Comparison of ENCODE assay signal across 14 cellular contexts in the genomic region with DNA sequence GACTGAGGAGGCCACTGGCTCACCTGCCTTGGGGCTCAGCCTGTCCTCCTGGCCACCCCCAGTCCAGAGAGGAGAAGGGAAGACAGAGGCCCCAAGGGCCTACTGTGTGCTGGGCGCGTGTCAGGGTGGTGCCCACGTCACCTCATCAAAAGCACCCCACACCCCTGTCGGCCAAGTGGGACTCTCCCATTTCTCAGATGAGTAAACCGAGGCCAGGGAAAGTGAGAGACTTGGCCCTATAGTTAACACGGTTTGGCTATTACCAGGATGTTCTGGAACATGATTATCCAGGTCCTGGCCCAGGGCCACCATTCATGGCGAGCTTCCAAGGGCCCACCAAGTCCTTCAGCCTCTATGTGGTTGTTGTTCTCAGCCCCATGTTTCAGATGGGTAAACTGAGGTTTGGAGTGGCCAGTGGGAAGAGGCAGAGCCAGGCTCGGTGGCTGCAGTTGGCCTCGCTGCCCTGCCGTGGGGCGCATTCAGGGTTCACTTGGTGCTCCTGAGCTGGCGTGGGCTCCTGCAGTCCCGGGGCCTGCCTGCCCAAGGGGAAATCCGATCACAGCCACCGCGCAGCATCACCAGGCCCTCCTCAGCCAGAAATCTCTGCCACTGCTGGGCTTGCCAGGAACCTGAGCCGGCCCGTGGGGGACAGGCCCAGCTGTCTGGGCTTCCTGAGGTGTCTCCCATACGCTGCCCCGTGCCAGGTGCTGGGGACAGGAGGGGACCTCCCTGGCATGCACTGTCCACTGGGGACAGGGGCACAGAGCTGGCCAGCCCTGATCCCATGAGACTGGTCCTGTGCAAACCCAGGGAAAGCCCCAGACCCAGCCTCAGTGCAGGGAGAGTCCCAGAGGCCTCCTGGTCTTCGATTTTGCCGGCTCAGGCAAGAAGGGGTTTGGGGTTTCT. TPM values are rescaled to one million over a fixed set of nuclear protein-coding genes. Genes with fewer than 3 reads are reported as not detected.
DNase-seq lines count a peak whose midpoint lies in the region; ATAC-seq and TF ChIP-seq lines count a peak whose summit lies in the region.
"Had no signal": no experiment of that assay in that cellular context is flagged by ENCODE, and none has a peak within 500 bp of the region (broad histone marks: within the 10 kb centered on the region; RNA-seq: fewer than 3 reads in every experiment).

No MANE protein-coding gene starts in this region.

- intact Hi-C loops in natural killer cell (cut with micrococcal nuclease) (no loop called here), Panc1 (cut with micrococcal nuclease; ENCODE audit: unreplicated experiment) (no loop called here)

- H3K27me3 ChIP-seq in Panc1 (ENCODE audit: control insufficient read depth, insufficient read depth, low read length), result no peaks in the 10 kb centered on the region
- H3K27me3 ChIP-seq: breast epithelium had no signal

- no TSS peak for BruUV-seq in Panc1 (replicated peaks; lab: Mats Ljungman, UMichigan)

- no peak for TF ChIP-seq CTCF in natural killer cell (IDR thresholded peaks at IDR 0.05)
- TF ChIP-seq CTCF in Panc1 (IDR thresholded peaks at IDR 0.05), result no peak
- TF ChIP-seq CTCF in chondrocyte (IDR thresholded peaks at IDR 0.05), result no peak

- CTCF ChIA-PET in Panc1 (lab: Charles Lee), result no interaction called here

- H3K4me3 Mint-ChIP-seq in natural killer cell treated with Interleukin-12 subunit alpha and Interleukin-12 subunit beta and Interleukin-15 and Interleukin-18, amount 100 ng/mL, for 72 hours, result no peak overlapping the region
- H3K4me3 Mint-ChIP-seq in natural killer cell, result no peak overlapping the region
- H3K4me3 Mint-ChIP-seq in chondrocyte (ENCODE audit: unreplicated experiment), result no peak overlapping the region

- H3K36me3 Mint-ChIP-seq in natural killer cell treated with Interleukin-12 subunit alpha and Interleukin-12 subunit beta and Interleukin-15 and Interleukin-18, amount 100 ng/mL, for 72 hours, result no peaks in the 10 kb centered on the region
- H3K36me3 Mint-ChIP-seq in natural killer cell (no peaks in the 10 kb centered on the region), chondrocyte (ENCODE audit: low read depth) (no peaks in the 10 kb centered on the region)

- POLR2A ChIA-PET in Panc1 (lab: Charles Lee), result no interaction called here

- no peak overlapping the region for H3K4me3 ChIP-seq in Panc1 (ENCODE audit: low read depth in 2 of 2, low read length in 2 of 2)
- H3K4me3 ChIP-seq: breast epithelium, lower lobe of right lung had no signal

- no peaks in the 10 kb centered on the region for H3K27me3 Mint-ChIP-seq in natural killer cell treated with Interleukin-12 subunit alpha and Interleukin-12 subunit beta and Interleukin-15 and Interleukin-18, amount 100 ng/mL, for 72 hours
- H3K27me3 Mint-ChIP-seq in natural killer cell (ENCODE audit: low read depth in 2 of 2) (no peaks in the 10 kb centered on the region), chondrocyte (ENCODE audit: low read depth) (no peaks in the 10 kb centered on the region)

- no peak overlapping the region for H3K27ac ChIP-seq in Panc1 (ENCODE audit: low read length)
- H3K27ac ChIP-seq: breast epithelium, lower lobe of right lung had no signal

- DNase-seq in natural killer cell treated with Interleukin-12 subunit alpha and Interleukin-12 subunit beta and Interleukin-15 and Interleukin-18, amount 100 ng/mL, for 72 hours (ENCODE audit: low spot score), result no peak
- DNase-seq in natural killer cell (no peak), Panc1 (ENCODE audit: low read depth, low spot score) (no peak), SHP77 treated with DMSO at 0.1 percent for 48 hours (lab: John Stamatoyannopoulos, UW) (no peak), chondrocyte (ENCODE audit: low spot score) (no peak), COLO668 (lab: John Stamatoyannopoulos, UW; ENCODE audit: unreplicated experiment) (no peak)
- DNase-seq in activated CD8-positive, alpha-beta memory T cell treated with anti-CD3 and anti-CD28 coated beads, Interleukin-2, amount 50 U/mL, for 48 hours, result no peak
- DNase-seq: ACHN; lower lobe of right lung; NCI-H2029; stimulated activated naive CD4-positive, alpha-beta T cell; SW 1271 had no signal

- H3K4me1 ChIP-seq in Panc1 (ENCODE audit: control insufficient read depth, insufficient read depth, low read length), result peaks cover 5% of the 10 kb centered on the region
- H3K4me1 ChIP-seq: breast epithelium, lower lobe of right lung had no signal

- peak; percentile 42 to 43 for ATAC-seq in natural killer cell treated with Interleukin-12 subunit alpha and Interleukin-12 subunit beta and Interleukin-15 and Interleukin-18, amount 100 ng/mL, for 72 hours
- ATAC-seq in natural killer cell (no peak), HG02678 (IDR thresholded peaks at IDR 0.05; ENCODE audit: unreplicated experiment) (peak; percentile 39), Panc1 (peak; percentile 47)

- no peaks in the 10 kb centered on the region for H3K9me3 Mint-ChIP-seq in natural killer cell treated with Interleukin-12 subunit alpha and Interleukin-12 subunit beta and Interleukin-15 and Interleukin-18, amount 100 ng/mL, for 72 hours
- no peaks in the 10 kb centered on the region for H3K9me3 Mint-ChIP-seq in natural killer cell
- H3K9me3 Mint-ChIP-seq in chondrocyte (ENCODE audit: low read depth), result no peaks in the 10 kb centered on the region

- in situ Hi-C loops in Panc1 (cut with HindIII; ENCODE audit: low pct_unique_long_range_greater_than_20kb, low sequenced_read_pairs), result no loop called here

- no peak overlapping the region for H3K27ac Mint-ChIP-seq in natural killer cell treated with Interleukin-12 subunit alpha and Interleukin-12 subunit beta and Interleukin-15 and Interleukin-18, amount 100 ng/mL, for 72 hours
- H3K27ac Mint-ChIP-seq in natural killer cell, result no peak overlapping the region
- H3K27ac Mint-ChIP-seq in chondrocyte (ENCODE audit: unreplicated experiment), result no peak overlapping the region

- no peaks in the 10 kb centered on the region for H3K36me3 ChIP-seq in Panc1 (ENCODE audit: control insufficient read depth, insufficient read depth, low read length)
- H3K36me3 ChIP-seq: breast epithelium, lower lobe of right lung had no signal

- no peaks in the 10 kb centered on the region for H3K9me3 ChIP-seq in Panc1 (ENCODE audit: control insufficient read depth, insufficient read depth, low read depth, low read length)
- H3K9me3 ChIP-seq: breast epithelium, lower lobe of right lung had no signal

- H3K4me1 Mint-ChIP-seq in natural killer cell treated with Interleukin-12 subunit alpha and Interleukin-12 subunit beta and Interleukin-15 and Interleukin-18, amount 100 ng/mL, for 72 hours (ENCODE audit: low read depth in 2 of 2), result peaks cover 11 to 19% of the 10 kb centered on the region in 2 donors
- H3K4me1 Mint-ChIP-seq in natural killer cell (peaks cover 5 to 7% of the 10 kb centered on the region in 2 donors), chondrocyte (ENCODE audit: low read depth) (no peaks in the 10 kb centered on the region)

RNA-seq across cellular contexts. Expression of a gene that starts 10.9 kb away (rescaled TPM):
- total RNA-seq in natural killer cell treated with Interleukin-12 subunit alpha and Interleukin-12 subunit beta and Interleukin-15 and Interleukin-18, amount 100 ng/mL, for 72 hours, result over 10,000 TPM in 1 of 2 donors, 1,000 to 10,000 TPM in 1; 9,239 to 13,404 TPM
- total RNA-seq in natural killer cell (1,000 to 10,000 TPM; 4,992 to 6,299 (median 6,160) TPM), Panc1 (2021; ENCODE audit: unreplicated experiment) (4,511 TPM), chondrocyte (3,228 to 5,289 TPM (median 5,211 TPM) in 3 replicates)
- polyA plus RNA-seq in Panc1 (2012; ENCODE audit: insufficient read length), result 7,753 TPM

RNA-seq across cellular contexts. Expression of a gene that starts 27.7 kb away (rescaled TPM):
- 10 to 100 TPM; 14.0 to 28.1 TPM for total RNA-seq in natural killer cell treated with Interleukin-12 subunit alpha and Interleukin-12 subunit beta and Interleukin-15 and Interleukin-18, amount 100 ng/mL, for 72 hours
- total RNA-seq in natural killer cell, result 10 to 100 TPM; 12.5 to 15.8 (median 12.8) TPM
- 29.2 TPM for total RNA-seq in Panc1 (2021; ENCODE audit: unreplicated experiment)
- polyA plus RNA-seq in Panc1 (2012; ENCODE audit: insufficient read length), result 23.0 TPM
- total RNA-seq in chondrocyte, result 18.0 to 18.8 TPM (median 18.6 TPM) in 3 replicates

RNA-seq across cellular contexts. Expression of a gene that starts 51.3 kb away (rescaled TPM):
- 10 to 100 TPM; 15.6 to 32.1 TPM for total RNA-seq in natural killer cell treated with Interleukin-12 subunit alpha and Interleukin-12 subunit beta and Interleukin-15 and Interleukin-18, amount 100 ng/mL, for 72 hours
- 1 to 10 TPM; 3.7 to 6.4 (median 4.8) TPM for total RNA-seq in natural killer cell
- total RNA-seq in Panc1 (2021; ENCODE audit: unreplicated experiment), result 327 TPM
- polyA plus RNA-seq in Panc1 (2012; ENCODE audit: insufficient read length), result 487 TPM
- total RNA-seq in chondrocyte, result 166 to 210 TPM (median 167 TPM) in 3 replicates

Comparison
In these comparisons a context has a peak if more than half of its experiments do, and no peak if none do; other contexts are left out.
1. ATAC-seq: peak in natural killer cell treated with Interleukin-12 subunit alpha and Interleukin-12 subunit beta and Interleukin-15 and Interleukin-18, amount 100 ng/mL, for 72 hours (2 of 2), HG02678 (single experiment) and Panc1 (single experiment); none in natural killer cell (0 of 3).